8 cellular contexts compared by ENCODE assay signal in the genomic region with DNA sequence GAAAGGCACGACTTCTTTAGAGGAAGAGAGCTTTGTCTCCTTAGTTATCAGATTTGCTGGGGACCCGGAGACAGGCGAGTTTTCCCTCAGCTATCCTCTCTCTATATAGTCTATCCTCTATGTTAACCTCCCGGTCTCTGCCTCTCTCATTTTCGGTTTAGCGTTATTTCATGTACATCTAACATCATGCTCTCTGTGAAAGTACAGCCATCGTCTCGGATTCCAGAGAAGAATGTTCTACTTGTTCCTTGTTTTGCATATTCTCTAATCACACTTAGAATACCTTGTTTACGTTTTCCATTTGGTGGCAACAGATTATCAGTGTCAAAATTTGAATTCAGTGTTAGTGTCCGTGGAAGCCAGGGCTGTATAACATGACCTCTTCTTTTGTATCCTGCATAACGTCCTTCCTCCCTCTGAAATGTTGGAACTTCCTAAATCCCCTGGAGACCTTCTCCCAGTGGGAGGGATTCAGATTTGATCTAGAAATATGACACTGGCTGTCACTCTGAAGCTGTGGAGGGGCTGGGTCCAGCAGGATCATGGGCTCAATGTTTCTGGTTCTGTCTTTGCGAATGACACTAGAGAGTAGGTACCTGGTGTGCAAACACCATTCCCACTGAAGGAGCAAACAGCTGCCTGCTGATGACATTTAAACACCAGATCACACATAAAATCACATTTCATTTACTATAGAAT. TPM values are rescaled to one million over a fixed set of nuclear protein-coding genes. Genes with fewer than 3 reads are reported as not detected.
DNase-seq lines count a peak whose midpoint lies in the region; ATAC-seq and TF ChIP-seq lines count a peak whose summit lies in the region.

No MANE protein-coding gene starts in this region.

- H3K18ac ChIP-seq in mesenchymal stem cell (ENCODE audit: low read depth in 1 of 2, low read length in 2 of 2): peak overlapping the region; percentile 58 to 95

- peaks cover 3% of the 10 kb centered on the region for H3K79me1 ChIP-seq in mesenchymal stem cell (replicated peaks; ENCODE audit: low read length, poor library complexity, severe bottlenecking)

- H3K27ac ChIP-seq in colonic mucosa (peak overlapping the region; percentile 68), mesenchymal stem cell (ENCODE audit: low read length, poor library complexity, severe bottlenecking) (peak overlapping the region; percentile 41), vagina (peak overlapping the region; percentile 20)

- H3K36me3 ChIP-seq in Loucy (ENCODE audit: insufficient read depth, low read length) (no peaks in the 10 kb centered on the region), colonic mucosa (no peaks in the 10 kb centered on the region), mesenchymal stem cell (ENCODE audit: control insufficient read depth in 1 of 2, insufficient read depth in 2 of 2, low read depth in 1 of 2, low read length in 2 of 2) (no peaks in the 10 kb centered on the region), vagina (no peaks in the 10 kb centered on the region)

- no peaks in the 10 kb centered on the region for H3K9me2 ChIP-seq in Loucy (replicated peaks; ENCODE audit: low read depth, low read length)

- H2AFZ ChIP-seq in Loucy (ENCODE audit: low read length) (peak overlapping the region; percentile 97), mesenchymal stem cell (ENCODE audit: low read depth, low read length) (peak overlapping the region; percentile 93)

- H3K27ac Mint-ChIP-seq in Calu3 (ENCODE audit: unreplicated experiment): peak overlapping the region; percentile 91

- H3K9me3 ChIP-seq in Loucy (ENCODE audit: insufficient read depth, low read depth, low read length): no peaks in the 10 kb centered on the region
- no peaks in the 10 kb centered on the region for H3K9me3 ChIP-seq in colonic mucosa
- no peaks in the 10 kb centered on the region for H3K9me3 ChIP-seq in mesenchymal stem cell (ENCODE audit: control insufficient read depth, low read length)
- no peaks in the 10 kb centered on the region for H3K9me3 ChIP-seq in vagina

- no peak overlapping the region for H4K91ac ChIP-seq in mesenchymal stem cell (ENCODE audit: low read length)

- H3K79me2 ChIP-seq in Loucy (ENCODE audit: insufficient read depth, low read length): 0 out of 2 replicates have a peak, but pooled peaks cover 3% of the 10 kb centered on the region

- peak overlapping the region; percentile 51 for H4K8ac ChIP-seq in mesenchymal stem cell (ENCODE audit: low read length)

- H3K4me3 ChIP-seq in Loucy (ENCODE audit: low read length, poor library complexity, severe bottlenecking) (peak overlapping the region; percentile 87), colonic mucosa (peak overlapping the region; percentile 59), mesenchymal stem cell (ENCODE audit: insufficient read depth in 1 of 2, low read depth in 1 of 2, low read length in 2 of 2) (peak overlapping the region; percentile 82 to 94), vagina (peak overlapping the region; percentile 51 to 83)

- no peak for DNase-seq in Calu3
- DNase-seq in colonic mucosa: no peak
- peak; percentile 34 for DNase-seq in mesenchymal stem cell
- no peak for DNase-seq in vagina (ENCODE audit: extremely low spot score in 2 of 2)
- DNase-seq in H4 (ENCODE audit: low spot score): no peak
- DNase-seq in cerebellar cortex (ENCODE audit: low spot score): no peak

- no peaks in the 10 kb centered on the region for H4K20me1 ChIP-seq in Loucy (ENCODE audit: insufficient read depth, low read length, poor library complexity, severe bottlenecking)

- no peaks in the 10 kb centered on the region for H3F3A ChIP-seq in Loucy (ENCODE audit: low read depth)

- H3K27me3 ChIP-seq in Loucy (ENCODE audit: insufficient read depth, low read length, poor library complexity, severe bottlenecking): no peaks in the 10 kb centered on the region
- no peaks in the 10 kb centered on the region for H3K27me3 ChIP-seq in colonic mucosa
- H3K27me3 ChIP-seq in mesenchymal stem cell (ENCODE audit: control insufficient read depth in 1 of 2, insufficient read depth in 1 of 2, low read length in 2 of 2): no peaks in the 10 kb centered on the region
- H3K27me3 ChIP-seq in vagina: peaks cover 4% of the 10 kb centered on the region

- peak overlapping the region in 1 of 2 experiments; percentile 33 for H3K4ac ChIP-seq in mesenchymal stem cell (ENCODE audit: low read depth in 1 of 2, low read length in 2 of 2)

- H2BK5ac ChIP-seq in mesenchymal stem cell (ENCODE audit: low read depth, low read length, poor library complexity, severe bottlenecking): no peak overlapping the region

- intact Hi-C loops in Calu3 (cut with micrococcal nuclease; ENCODE audit: unreplicated experiment): loop anchor here (2.0 to 10.0 kb wide), 3 partner anchors 16 to 364 kb away; no protein-coding TSS in a partner anchor
- intact Hi-C loops in colonic mucosa (cut with DNase I): loop anchor here (5.0 kb wide), 1 partner anchor 172 kb away; a partner anchor contains a TSS
- intact Hi-C loops in vagina (cut with DNase I): no loop called here

- no peak overlapping the region for H3K23ac ChIP-seq in mesenchymal stem cell (ENCODE audit: low read length in 2 of 2)

- H3K4me3 Mint-ChIP-seq in Calu3 (ENCODE audit: low read depth, unreplicated experiment): peak overlapping the region; percentile 84

- peak; percentile 30 for ATAC-seq in GM21360 (IDR thresholded peaks at IDR 0.05; ENCODE audit: unreplicated experiment)

- H3K4me2 ChIP-seq in Loucy (ENCODE audit: low read depth, low read length, poor library complexity, severe bottlenecking): peak overlapping the region; percentile 68
- H3K4me2 ChIP-seq in mesenchymal stem cell (ENCODE audit: low read length, poor library complexity, severe bottlenecking): peak overlapping the region; percentile 90

- no peak overlapping the region for H2AK5ac ChIP-seq in mesenchymal stem cell (ENCODE audit: low read length, severe bottlenecking)

- 22% methylated on average over 11 of the region's 12 CpGs for WGBS in mesenchymal stem cell

- TF ChIP-seq POLR2A in vagina (IDR thresholded peaks at IDR 0.05): no peak

- CTCF ChIA-PET in Calu3 (lab: Charles Lee): interaction anchor here (0.7 to 3.3 kb wide), 6 partner anchors 40 to 95 kb away, joined by 3 to 32 read pairs (median 4); a partner anchor contains a TSS

- peak overlapping the region; percentile 42 for H2BK120ac ChIP-seq in mesenchymal stem cell (ENCODE audit: low read depth, low read length)

- H3K4me1 Mint-ChIP-seq in Calu3 (ENCODE audit: low read depth, unreplicated experiment): peaks cover 39% of the 10 kb centered on the region

- H3K9me3 Mint-ChIP-seq in Calu3 (ENCODE audit: low read depth, unreplicated experiment): no peaks in the 10 kb centered on the region

- H2BK15ac ChIP-seq in mesenchymal stem cell (ENCODE audit: low read depth, poor library complexity, severe bottlenecking): peak overlapping the region; percentile 98

- peak overlapping the region in 1 of 2 experiments; percentile 42 for H2BK12ac ChIP-seq in mesenchymal stem cell (ENCODE audit: low read length in 2 of 2)

- peaks cover 53% of the 10 kb centered on the region for H3K36me3 Mint-ChIP-seq in Calu3 (ENCODE audit: insufficient read depth, unreplicated experiment)

- no peak overlapping the region for H3K14ac ChIP-seq in mesenchymal stem cell (ENCODE audit: low read length in 2 of 2)

- peaks cover 25% of the 10 kb centered on the region for H3K4me1 ChIP-seq in Loucy (ENCODE audit: insufficient read depth, low read length, poor library complexity, severe bottlenecking)
- H3K4me1 ChIP-seq in colonic mucosa: no peaks in the 10 kb centered on the region
- peaks cover 4% of the 10 kb centered on the region for H3K4me1 ChIP-seq in mesenchymal stem cell (ENCODE audit: control insufficient read depth, insufficient read depth, low read depth, low read length)
- peaks cover 20% of the 10 kb centered on the region for H3K4me1 ChIP-seq in vagina

- H3K9ac ChIP-seq in Loucy (ENCODE audit: low read depth, low read length, poor library complexity, severe bottlenecking) (peak overlapping the region; percentile 82), colonic mucosa (ENCODE audit: low read depth in 2 of 2, low read length in 2 of 2) (peak overlapping the region; percentile 82 to 89), mesenchymal stem cell (ENCODE audit: low read length) (peak overlapping the region; percentile 93)

- TF ChIP-seq CTCF in Calu3 (IDR thresholded peaks at IDR 0.05; ENCODE audit: unreplicated experiment): no peak
- TF ChIP-seq CTCF in Loucy (conservative IDR thresholded peaks at IDR 0.05; ENCODE audit: low read length): no peak
- no peak for TF ChIP-seq CTCF in colonic mucosa (IDR thresholded peaks at IDR 0.05)
- no peak for TF ChIP-seq CTCF in vagina (IDR thresholded peaks at IDR 0.05)

- H3K27me3 Mint-ChIP-seq in Calu3 (ENCODE audit: unreplicated experiment): no peaks in the 10 kb centered on the region

- TSS peak; percentile 87 for BruUV-seq in Calu3 (replicated peaks; lab: Mats Ljungman, UMichigan)

RNA-seq across cellular contexts. Expression of a gene that starts 0.7 kb away (rescaled TPM):
- total RNA-seq in Calu3 (2022) (80.8 and 153 TPM in 2 replicates), colonic mucosa (10 to 100 TPM; 17.5 to 20.2 TPM), vagina (not detected)
- 3.8 TPM for polyA plus RNA-seq in mesenchymal stem cell (2013, experiment 1 of 2)
- 3.3 TPM for polyA plus RNA-seq in mesenchymal stem cell (2013, experiment 2 of 2)
- 0.53 and 3.8 TPM in 2 replicates for total RNA-seq in H4 (2014; rRNA removed; shearing (Covaris generic))

RNA-seq across cellular contexts. Expression of a gene that starts 40.7 kb away (rescaled TPM):
- total RNA-seq in Calu3 (2022) (1,110 and 1,906 TPM in 2 replicates), colonic mucosa (1 to 10 TPM in 1 of 2 donors, under 1 TPM in 1; 0.13 to 1.0 TPM), vagina (not detected)
- 0.94 TPM for polyA plus RNA-seq in mesenchymal stem cell (2013, experiment 1 of 2)
- 1.3 TPM for polyA plus RNA-seq in mesenchymal stem cell (2013, experiment 2 of 2)
- total RNA-seq in H4 (2014; rRNA removed; shearing (Covaris generic)): not detected in 2 replicates

RNA-seq across cellular contexts. Expression of a gene that starts 51.2 kb away (rescaled TPM):
- total RNA-seq in Calu3 (2022) (not detected in 2 replicates), colonic mucosa (not detected), vagina (not detected)
- polyA plus RNA-seq in mesenchymal stem cell (2013, experiment 1 of 2): not detected
- not detected for polyA plus RNA-seq in mesenchymal stem cell (2013, experiment 2 of 2)
- total RNA-seq in H4 (2014; rRNA removed; shearing (Covaris generic)): not detected in 2 replicates

RNA-seq across cellular contexts. Expression of a gene that starts 57.4 kb away (rescaled TPM):
- 0.93 and 1.3 TPM in 2 replicates for total RNA-seq in Calu3 (2022)
- 1 to 10 TPM; 1.1 to 1.2 TPM for total RNA-seq in colonic mucosa
- 0.58 TPM for polyA plus RNA-seq in mesenchymal stem cell (2013, experiment 1 of 2)
- polyA plus RNA-seq in mesenchymal stem cell (2013, experiment 2 of 2): 0.84 TPM
- total RNA-seq in vagina: 9.1 TPM
- not detected in 2 replicates for total RNA-seq in H4 (2014; rRNA removed; shearing (Covaris generic))

RNA-seq across cellular contexts. Expression of a gene that starts 59.8 kb away (rescaled TPM):
- 110 and 189 TPM in 2 replicates for total RNA-seq in Calu3 (2022)
- 1 to 10 TPM; 7.5 TPM for total RNA-seq in colonic mucosa
- 33.7 TPM for polyA plus RNA-seq in mesenchymal stem cell (2013, experiment 1 of 2)
- polyA plus RNA-seq in mesenchymal stem cell (2013, experiment 2 of 2): 28.7 TPM
- total RNA-seq in vagina: 17.7 TPM
- 3.3 and 6.9 TPM in 2 replicates for total RNA-seq in H4 (2014; rRNA removed; shearing (Covaris generic))

Comparison
In these comparisons a context has a peak if more than half of its experiments do, and no peak if none do; other contexts are left out.
1. RNA of a gene that starts 40.7 kb away (total RNA-seq): 1,110 to 1,906 TPM in Calu3; 0.13 to 1.0 TPM in colonic mucosa, not detected in vagina (single experiment) and not detected in H4; every median in the first group is over 100 times any median in the second.
2. Peak in every context shown above with its lines, with median percentiles within 50 percentile points of each other: H3K4me3 ChIP-seq, H3K9ac ChIP-seq and H3K27ac ChIP-seq.